Comparison of ENCODE assay signal across 23 cellular contexts in the genomic region with DNA sequence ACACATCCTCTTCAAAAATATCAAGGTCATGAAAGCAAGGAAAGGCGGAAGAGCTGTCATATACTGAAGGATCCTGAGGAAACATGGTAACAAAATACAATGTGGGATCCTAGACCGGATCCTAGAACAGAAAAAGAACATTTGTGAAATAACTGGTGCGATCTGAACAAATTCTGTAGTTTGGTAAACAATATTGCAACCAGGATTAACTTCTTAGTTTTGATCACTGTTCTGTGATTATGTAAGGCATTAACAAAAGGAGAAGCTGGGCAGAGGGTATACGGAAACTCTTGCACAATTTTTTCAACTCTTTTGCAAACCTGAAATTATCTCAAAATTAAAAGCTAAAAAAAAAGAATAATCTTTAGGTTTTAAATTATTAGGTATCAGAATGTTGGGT.
DNase-seq lines count a peak whose midpoint lies in the region; ATAC-seq, FAIRE-seq and TF ChIP-seq lines count a peak whose summit lies in the region.
"Had no signal": no experiment of that assay in that cellular context is flagged by ENCODE, and none has a peak within 500 bp of the region (broad histone marks: within the 10 kb centered on the region; RNA-seq: fewer than 3 reads in every experiment).

No MANE protein-coding gene starts in this region.

- no peak for TF ChIP-seq POLR2A in GM12878 (IDR thresholded peaks at IDR 0.05; ENCODE audit: low read depth, low read length)

- H3K4me2 ChIP-seq in GM12878 (ENCODE audit: control insufficient read depth, insufficient read depth), result no peak overlapping the region

- no peaks in the 10 kb centered on the region; the same call in 1 of the 2 replicates for H3K79me2 ChIP-seq in GM12878 (ENCODE audit: control insufficient read depth, insufficient read depth, low read length)

- peaks cover 0 to 2% of the 10 kb centered on the region in 2 experiments; a peak in 2 of 4 replicates for H3K36me3 ChIP-seq in GM12878 (ENCODE audit: control insufficient read depth in 2 of 2, insufficient read depth in 2 of 2, low read length in 1 of 2)

- no peak overlapping the region for H3K27ac ChIP-seq in GM12878 (ENCODE audit: control insufficient read depth, insufficient read depth)
- H3K27ac ChIP-seq: brain microvascular endothelial cell had no signal

- no peak for TF ChIP-seq EP300 in GM12878 (IDR thresholded peaks at IDR 0.05; ENCODE audit: borderline replicate concordance in 1 of 2, control insufficient read depth in 1 of 2, low read depth in 2 of 2, low read length in 2 of 2)

- no peak overlapping the region for H3K9ac ChIP-seq in GM12878 (ENCODE audit: control insufficient read depth, insufficient read depth, low read length)

- no peak overlapping the region for H3K4me3 ChIP-seq in GM12878
- H3K4me3 ChIP-seq: skin epidermis, upper lobe of left lung had no signal

- intact Hi-C loops in GM12878 (cut with micrococcal nuclease; ENCODE audit: unreplicated experiment), result no loop called here

- H3K9me3 ChIP-seq in GM12878 (replicated peaks; ENCODE audit: control insufficient read depth, insufficient read depth, low read length), result no peaks in the 10 kb centered on the region
- H3K9me3 ChIP-seq: upper lobe of left lung had no signal

- H3K27ac Mint-ChIP-seq in IgD-negative memory B cell, result peak overlapping the region in 2 of 3 donors; percentile 74 to 80
- peak overlapping the region; percentile 92 for H3K27ac Mint-ChIP-seq in stimulated activated memory B cell treated with anti-CD40 and anti-IgM and Interleukin-4, amounts not matched to agents 10 μg/mL and 1 μg/mL and 100 μg/mL, for 72 hours
- H3K27ac Mint-ChIP-seq: activated naive CD4-positive, alpha-beta T cell treated with anti-CD3 and anti-CD28 coated beads, Interleukin-2, amount 10 ng/mL, durations not matched to agents 7 days and 5 days; CD4-positive, alpha-beta T cell; natural killer cell had no signal

- H3K4me1 Mint-ChIP-seq in IgD-negative memory B cell, result peaks cover 15 to 17% (median 16%) of the 10 kb centered on the region in 3 donors
- peaks cover 26% of the 10 kb centered on the region for H3K4me1 Mint-ChIP-seq in stimulated activated memory B cell treated with anti-CD40 and anti-IgM and Interleukin-4, amounts not matched to agents 10 μg/mL and 1 μg/mL and 100 μg/mL, for 72 hours
- H3K4me1 Mint-ChIP-seq: natural killer cell had no signal

- SMC1A ChIA-PET in GM12878 (lab: Charles Lee; ENCODE audit: uncharacterized antibody, unreplicated experiment), result no interaction called here

- RAD21 ChIA-PET in GM12878 (lab: Charles Lee; ENCODE audit: unreplicated experiment), result no interaction called here

- POLR2A ChIA-PET in GM12878 (lab: Charles Lee), result interaction anchor here (0.6 kb wide), 1 partner anchor 138 kb away, joined by 7 read pairs; no protein-coding TSS in a partner anchor

- in situ Hi-C loops in GM12878 (cut with MboI), result no loop called here

- BruUV-seq in GM12878 (replicated peaks; lab: Mats Ljungman, UMichigan), result no TSS peak

- 96% methylated on average over 4 of the region's 4 CpGs for WGBS in GM12878 (ENCODE audit: insufficient coverage, insufficient replicate concordance, low lambda C conversion rate, missing lambda C conversion rate)

- no peaks in the 10 kb centered on the region for H3K9me3 Mint-ChIP-seq in IgD-negative memory B cell
- H3K9me3 Mint-ChIP-seq in stimulated activated memory B cell treated with anti-CD40 and anti-IgM and Interleukin-4, amounts not matched to agents 10 μg/mL and 1 μg/mL and 100 μg/mL, for 72 hours, result no peaks in the 10 kb centered on the region
- H3K9me3 Mint-ChIP-seq: activated naive CD4-positive, alpha-beta T cell treated with anti-CD3 and anti-CD28 coated beads, Interleukin-2, amount 10 ng/mL, durations not matched to agents 7 days and 5 days; CD4-positive, alpha-beta T cell; natural killer cell had no signal

- H3K4me1 ChIP-seq in GM12878 (ENCODE audit: control insufficient read depth, insufficient read depth, low read length), result peaks cover 7% of the 10 kb centered on the region; the same call in 1 of the 2 replicates

- H3K4me3 Mint-ChIP-seq in IgD-negative memory B cell, result no peak overlapping the region
- no peak overlapping the region for H3K4me3 Mint-ChIP-seq in stimulated activated memory B cell treated with anti-CD40 and anti-IgM and Interleukin-4, amounts not matched to agents 10 μg/mL and 1 μg/mL and 100 μg/mL, for 72 hours
- H3K4me3 Mint-ChIP-seq: activated naive CD4-positive, alpha-beta T cell treated with anti-CD3 and anti-CD28 coated beads, Interleukin-2, amount 10 ng/mL, durations not matched to agents 7 days and 5 days; CD4-positive, alpha-beta T cell; natural killer cell had no signal

- H2AFZ ChIP-seq in GM12878 (ENCODE audit: control insufficient read depth, low read depth, low read length), result no peak overlapping the region

- peaks cover 2% of the 10 kb centered on the region for H3K36me3 Mint-ChIP-seq in IgD-negative memory B cell
- H3K36me3 Mint-ChIP-seq in stimulated activated memory B cell treated with anti-CD40 and anti-IgM and Interleukin-4, amounts not matched to agents 10 μg/mL and 1 μg/mL and 100 μg/mL, for 72 hours, result peaks cover 41% of the 10 kb centered on the region

- no peaks in the 10 kb centered on the region for H3K27me3 Mint-ChIP-seq in IgD-negative memory B cell
- no peaks in the 10 kb centered on the region for H3K27me3 Mint-ChIP-seq in stimulated activated memory B cell treated with anti-CD40 and anti-IgM and Interleukin-4, amounts not matched to agents 10 μg/mL and 1 μg/mL and 100 μg/mL, for 72 hours
- H3K27me3 Mint-ChIP-seq: activated naive CD4-positive, alpha-beta T cell treated with anti-CD3 and anti-CD28 coated beads, Interleukin-2, amount 10 ng/mL, durations not matched to agents 7 days and 5 days; CD4-positive, alpha-beta T cell had no signal

- CTCF ChIA-PET in GM12878 (lab: Yijun Ruan, JAX), result interaction anchor here (0.7 kb wide), 1 partner anchor 37 kb away, joined by 3 read pairs; no protein-coding TSS in a partner anchor

- H3K27me3 ChIP-seq in GM12878 (replicated peaks in 1 of 2; ENCODE audit: control insufficient read depth in 2 of 2, insufficient read depth in 2 of 2, low read length in 1 of 2), result no peaks in the 10 kb centered on the region
- H3K27me3 ChIP-seq: brain microvascular endothelial cell, upper lobe of left lung had no signal

- DNase-seq in NOMO-1 treated with DMSO at 0.1 percent for 48 hours (lab: John Stamatoyannopoulos, UW; ENCODE audit: unreplicated experiment) (peak; percentile 84), GM12878 (ENCODE audit: low read depth, low spot score) (no peak), superior temporal gyrus (ENCODE audit: extremely low spot score) (no peak), 8988T (no peak)
- DNase-seq: activated CD4-positive, alpha-beta T cell treated with anti-CD3 and anti-CD28 coated beads for 48 hours; activated naive CD4-positive, alpha-beta T cell treated with anti-CD3 and anti-CD28 coated beads, Interleukin-2, amount 10 ng/mL, durations not matched to agents 7 days and 5 days; amniotic stem cell; brain microvascular endothelial cell; CD4-positive, alpha-beta T cell; effector memory CD4-positive, alpha-beta T cell; natural killer cell; NCI-H1092 treated with DMSO at 0.1 percent for 48 hours; NCI-H1930; NCI-H526; stimulated activated CD4-positive, alpha-beta T cell treated with anti-CD3 and anti-CD28 coated beads, Interleukin-1b, Interleukin-23, amount 100 ng/mL, for 48 hours; upper lobe of left lung had no signal

- no peak for FAIRE-seq in GM12878 (lab: Jason Lieb, UNC)
- FAIRE-seq: colon, D721Med, islet of Langerhans had no signal

- no peak for TF ChIP-seq RAD21 in GM12878 (IDR thresholded peaks at IDR 0.05; ENCODE audit: insufficient read depth, low read depth, low read length)

- H4K20me1 ChIP-seq in GM12878 (ENCODE audit: control insufficient read depth, insufficient read depth), result no peaks in the 10 kb centered on the region

- TF ChIP-seq CTCF in GM12878 (IDR thresholded peaks at IDR 0.05 in 2 of 3, conservative IDR thresholded peaks at IDR 0.05 in 1 of 3; ENCODE audit: control insufficient read depth in 2 of 3, extremely low read depth in 1 of 3, insufficient read depth in 1 of 3, low read depth in 3 of 3, low read length in 3 of 3), result no peak

- ATAC-seq in GM12878, result no peak
- ATAC-seq in stimulated activated memory B cell treated with anti-CD40 and anti-IgM and Interleukin-4, amounts not matched to agents 10 μg/mL and 1 μg/mL and 100 μg/mL, for 72 hours, result no peak
- ATAC-seq in activated CD4-positive, CD25-positive, alpha-beta regulatory T cell treated with anti-CD3 and anti-CD28 coated beads, Interleukin-2, amount 50 U/mL, for 24 hours, result no peak
- ATAC-seq: natural killer cell had no signal

TF ChIP-seq in GM12878, 131 proteins besides CTCF, POLR2A, EP300 and RAD21 (continues in another document):
- no peak for TF ChIP-seq FOS (IDR thresholded peaks at IDR 0.05; ENCODE audit: borderline replicate concordance, extremely low read depth, insufficient read length)
- 0 out of 4 replicates have a peak, but pooled peaks of 1 of the 2 experiments have one; percentile 39 for TF ChIP-seq ETV6 (conservative IDR thresholded peaks at IDR 0.05 in 1 of 2, IDR thresholded peaks at IDR 0.05 in 1 of 2; ENCODE audit: borderline replicate concordance in 1 of 2, low read depth in 1 of 2)
- no peak for TF ChIP-seq PAX5 (IDR thresholded peaks at IDR 0.05; ENCODE audit: borderline replicate concordance, low read depth, low read length)
- TF ChIP-seq YY1 (IDR thresholded peaks at IDR 0.05; ENCODE audit: low read depth, low read length), result no peak
- no peak for TF ChIP-seq CBX3 (IDR thresholded peaks at IDR 0.05; ENCODE audit: borderline replicate concordance, low read depth)
- no peak for TF ChIP-seq YBX1 (IDR thresholded peaks at IDR 0.05)
- no peak for TF ChIP-seq EED (IDR thresholded peaks at IDR 0.05; ENCODE audit: low read depth)
- TF ChIP-seq, protein P1, sequence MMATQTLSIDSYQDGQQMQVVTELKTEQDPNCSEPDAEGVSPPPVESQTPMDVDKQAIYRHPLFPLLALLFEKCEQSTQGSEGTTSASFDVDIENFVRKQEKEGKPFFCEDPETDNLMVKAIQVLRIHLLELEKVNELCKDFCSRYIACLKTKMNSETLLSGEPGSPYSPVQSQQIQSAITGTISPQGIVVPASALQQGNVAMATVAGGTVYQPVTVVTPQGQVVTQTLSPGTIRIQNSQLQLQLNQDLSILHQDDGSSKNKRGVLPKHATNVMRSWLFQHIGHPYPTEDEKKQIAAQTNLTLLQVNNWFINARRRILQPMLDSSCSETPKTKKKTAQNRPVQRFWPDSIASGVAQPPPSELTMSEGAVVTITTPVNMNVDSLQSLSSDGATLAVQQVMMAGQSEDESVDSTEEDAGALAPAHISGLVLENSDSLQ (IDR thresholded peaks at IDR 0.05), result no peak
- TF ChIP-seq NFXL1 (IDR thresholded peaks at IDR 0.05; ENCODE audit: borderline replicate concordance), result peak; percentile 42; the same call in 1 of the 2 replicates
